Comparison of ENCODE assay signal across 18 cellular contexts in genomic region chr6:155078331-155078745, GRCh38.
DNase-seq lines count a peak whose midpoint lies in the region; ATAC-seq and TF ChIP-seq lines count a peak whose summit lies in the region.
"Had no signal": no experiment of that assay in that cellular context is flagged by ENCODE, and none has a peak within 500 bp of the region (broad histone marks: within the 10 kb centered on the region; RNA-seq: fewer than 3 reads in every experiment).

No MANE protein-coding gene starts in this region.

- ATAC-seq in HG02588 (IDR thresholded peaks at IDR 0.05; ENCODE audit: unreplicated experiment) (no peak), GM18867 (IDR thresholded peaks at IDR 0.05; ENCODE audit: unreplicated experiment) (no peak)
- ATAC-seq: activated T-cell treated with anti-CD3 and anti-CD28 coated beads, Interleukin-2, amount 50 U/mL, for 4 hours; effector memory CD8-positive, alpha-beta T cell; stimulated activated naive CD8-positive, alpha-beta T cell treated with anti-CD3 and anti-CD28 coated beads, Interleukin-15, amount 100 ng/mL, for 72 hours had no signal

- H3K4me3 ChIP-seq in ovary, result no peak overlapping the region
- H3K4me3 ChIP-seq: body of pancreas, heart left ventricle had no signal

- DNase-seq in GM03348 (ENCODE audit: low spot score), result peak; percentile 16
- peak; percentile 37 for DNase-seq in NOMO-1 treated with dmso at 0.1 percent for 144 hours (lab: John Stamatoyannopoulos, UW; ENCODE audit: unreplicated experiment)
- peak; percentile 48 to 54 (median 54) for DNase-seq in ovary
- no peak for DNase-seq in NCI-H446 (lab: John Stamatoyannopoulos, UW)
- no peak for DNase-seq in NCI-H1092 (lab: John Stamatoyannopoulos, UW)
- DNase-seq: activated CD4-positive, CD25-positive, alpha-beta regulatory T cell treated with anti-CD3 and anti-CD28 coated beads, Interleukin-2, amount 50 U/mL, for 72 hours; activated T-cell treated with anti-CD3 and anti-CD28 coated beads, Interleukin-2, amount 50 U/mL, for 4 hours; effector memory CD8-positive, alpha-beta T cell; GF-D8; heart left ventricle; NCI-H510A; stimulated activated CD4-positive, alpha-beta T cell treated with anti-CD3 and anti-CD28 coated beads, Interleukin-2, amount 100 ng/mL, for 48 hours; stimulated activated naive CD8-positive, alpha-beta T cell treated with anti-CD3 and anti-CD28 coated beads, Interleukin-15, amount 100 ng/mL, for 72 hours had no signal

- no peak overlapping the region for H3K4me3 Mint-ChIP-seq in dendritic cell treated with granulocyte-macrophage colony-stimulating factor and Interleukin-4, amounts not matched to agents 40 ng/mL and 50 ng/mL, for 4 days
- H3K4me3 Mint-ChIP-seq: activated T-cell treated with anti-CD3 and anti-CD28 coated beads, Interleukin-2, amount 50 U/mL, for 4 hours; effector memory CD8-positive, alpha-beta T cell; stimulated activated naive CD8-positive, alpha-beta T cell treated with anti-CD3 and anti-CD28 coated beads, Interleukin-15, amount 100 ng/mL, for 72 hours had no signal

- H3K27ac ChIP-seq in ovary, result peak overlapping the region; percentile 59 to 71
- H3K27ac ChIP-seq: C4-2B, heart left ventricle had no signal

- intact Hi-C loops in dendritic cell treated with granulocyte-macrophage colony-stimulating factor and Interleukin-4, amounts not matched to agents 40 ng/mL and 50 ng/mL, for 4 days (cut with micrococcal nuclease), result no loop called here
- intact Hi-C loops in ovary (cut with DNase I), result no loop called here

- no peaks in the 10 kb centered on the region for H3K9me3 ChIP-seq in ovary
- H3K9me3 ChIP-seq: body of pancreas, heart left ventricle had no signal

- H3K4me1 ChIP-seq in ovary (ENCODE audit: insufficient read depth), result peaks cover 9% of the 10 kb centered on the region

- TF ChIP-seq EP300 in ovary (IDR thresholded peaks at IDR 0.05), result no peak

- no peaks in the 10 kb centered on the region for H3K9me3 Mint-ChIP-seq in dendritic cell treated with granulocyte-macrophage colony-stimulating factor and Interleukin-4, amounts not matched to agents 40 ng/mL and 50 ng/mL, for 4 days
- H3K9me3 Mint-ChIP-seq: activated T-cell treated with anti-CD3 and anti-CD28 coated beads, Interleukin-2, amount 50 U/mL, for 4 hours; effector memory CD8-positive, alpha-beta T cell; stimulated activated naive CD8-positive, alpha-beta T cell treated with anti-CD3 and anti-CD28 coated beads, Interleukin-15, amount 100 ng/mL, for 72 hours had no signal

- H3K27ac Mint-ChIP-seq in dendritic cell treated with granulocyte-macrophage colony-stimulating factor and Interleukin-4, amounts not matched to agents 40 ng/mL and 50 ng/mL, for 4 days, result peak overlapping the region; percentile 9

- peaks cover 26% of the 10 kb centered on the region for H3K4me1 Mint-ChIP-seq in dendritic cell treated with granulocyte-macrophage colony-stimulating factor and Interleukin-4, amounts not matched to agents 40 ng/mL and 50 ng/mL, for 4 days (ENCODE audit: low read depth)

- peaks cover 2% of the 10 kb centered on the region for H3K27me3 Mint-ChIP-seq in dendritic cell treated with granulocyte-macrophage colony-stimulating factor and Interleukin-4, amounts not matched to agents 40 ng/mL and 50 ng/mL, for 4 days
- H3K27me3 Mint-ChIP-seq: effector memory CD8-positive, alpha-beta T cell had no signal

- no peak for TF ChIP-seq CTCF in ovary (IDR thresholded peaks at IDR 0.05)

- WGBS in ovary, 3 donors, result 40 to 49% (median 46%) methylated on average over 8 of the region's 8 CpGs

- H3K27me3 ChIP-seq in ovary, result no peaks in the 10 kb centered on the region
- H3K27me3 ChIP-seq: body of pancreas, heart left ventricle had no signal

- H3K36me3 Mint-ChIP-seq in dendritic cell treated with granulocyte-macrophage colony-stimulating factor and Interleukin-4, amounts not matched to agents 40 ng/mL and 50 ng/mL, for 4 days (ENCODE audit: low read depth), result no peaks in the 10 kb centered on the region

- TF ChIP-seq POLR2A in ovary (IDR thresholded peaks at IDR 0.05), result no peak

- no peaks in the 10 kb centered on the region for H3K36me3 ChIP-seq in ovary
- H3K36me3 ChIP-seq: heart left ventricle had no signal

Comparison
In these comparisons a context has a peak if more than half of its experiments do, and no peak if none do; other contexts are left out.
1. DNase-seq: peak in GM03348 (single experiment), NOMO-1 treated with dmso at 0.1 percent for 144 hours (single experiment) and ovary (5 of 5); none in NCI-H446 (0 of 2) and NCI-H1092 (single experiment).